ENCODE assay signal across 20 cellular contexts in the genomic region with DNA sequence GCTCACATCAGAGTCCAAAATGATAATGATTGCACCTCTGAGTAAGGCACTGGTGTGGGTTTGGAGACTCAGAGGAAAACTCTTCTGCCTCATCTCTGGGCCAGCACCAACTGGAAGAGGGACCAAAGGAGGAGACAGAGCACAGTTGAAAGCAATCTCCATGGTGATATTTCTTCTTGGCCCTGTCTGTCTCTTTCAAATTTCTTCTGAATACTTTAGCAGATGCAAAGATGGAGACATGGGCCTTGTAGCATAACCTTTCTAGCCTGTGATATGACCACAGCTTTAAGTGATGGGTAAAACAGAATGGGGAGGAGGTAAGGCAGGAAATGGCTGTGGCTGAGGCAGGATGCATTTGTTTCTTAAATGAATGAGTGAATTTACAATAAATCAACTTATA. TPM values are rescaled to one million over a fixed set of nuclear protein-coding genes. Genes with fewer than 3 reads are reported as not detected.
A peak's percentile ranks its signal among the peaks of the same experiment; 100 is the strongest.
DNase-seq lines count a peak whose midpoint lies in the region; ATAC-seq and TF ChIP-seq lines count a peak whose summit lies in the region.
"Had no signal": no experiment of that assay in that cellular context is flagged by ENCODE, and none has a peak within 500 bp of the region (broad histone marks: within the 10 kb centered on the region; RNA-seq: fewer than 3 reads in every experiment).

No MANE protein-coding gene starts in this region.

- no peak overlapping the region for H3K4me3 ChIP-seq in Peyer's patch
- H3K4me3 ChIP-seq: ovary had no signal

- peaks cover 9% of the 10 kb centered on the region for H3K36me3 Mint-ChIP-seq in activated naive CD8-positive, alpha-beta T cell treated with anti-CD3 and anti-CD28 coated beads, Interleukin-2, amount 50 U/mL, for 24 hours (ENCODE audit: low read depth)
- no peaks in the 10 kb centered on the region for H3K36me3 Mint-ChIP-seq in stimulated activated effector memory CD8-positive, alpha-beta T cell treated with anti-CD3 and anti-CD28 coated beads, Interleukin-12 subunit alpha, Interleukin-12 subunit beta, amount 100 ng/mL, for 72 hours

- DNase-seq in activated CD4-positive, CD25-positive, alpha-beta regulatory T cell (lab: John Stamatoyannopoulos, UW) = no peak
- DNase-seq in Peyer's patch (peak in 2 of 3 donors; percentile 50 to 75), NCI-H524 treated with DMSO at 0.1 percent for 48 hours (lab: John Stamatoyannopoulos, UW) (no peak)
- no peak for DNase-seq in activated naive CD8-positive, alpha-beta T cell treated with anti-CD3 and anti-CD28 coated beads, Interleukin-2, amount 50 U/mL, for 24 hours
- peak in 1 of 2 donors; percentile 57 for DNase-seq in stimulated activated effector memory CD8-positive, alpha-beta T cell treated with anti-CD3 and anti-CD28 coated beads, Interleukin-12 subunit alpha, Interleukin-12 subunit beta, amount 100 ng/mL, for 72 hours (ENCODE audit: low spot score in 2 of 2)
- DNase-seq: BE2C; DMS53; effector CD4-positive, alpha-beta T cell; HCEC 1CT; head of caudate nucleus; NCI-H1436; ovary had no signal

- no peak for TF ChIP-seq CTCF in Peyer's patch (IDR thresholded peaks at IDR 0.05)

- no peaks in the 10 kb centered on the region for H3K9me3 ChIP-seq in Peyer's patch
- H3K9me3 ChIP-seq: BE2C, ovary had no signal

- H3K27me3 Mint-ChIP-seq in activated naive CD8-positive, alpha-beta T cell treated with anti-CD3 and anti-CD28 coated beads, Interleukin-2, amount 50 U/mL, for 24 hours = no peaks in the 10 kb centered on the region

- peak overlapping the region; percentile 79 for H3K27ac Mint-ChIP-seq in activated naive CD8-positive, alpha-beta T cell treated with anti-CD3 and anti-CD28 coated beads, Interleukin-2, amount 50 U/mL, for 24 hours
- H3K27ac Mint-ChIP-seq in stimulated activated effector memory CD8-positive, alpha-beta T cell treated with anti-CD3 and anti-CD28 coated beads, Interleukin-12 subunit alpha, Interleukin-12 subunit beta, amount 100 ng/mL, for 72 hours = peak overlapping the region; percentile 82

- ATAC-seq in activated CD4-positive, CD25-positive, alpha-beta regulatory T cell treated with anti-CD3 and anti-CD28 coated beads, Interleukin-2, amount 50 U/mL, for 24 hours = peak; percentile 43 to 58
- peak; percentile 60 for ATAC-seq in activated naive CD8-positive, alpha-beta T cell treated with anti-CD3 and anti-CD28 coated beads, Interleukin-2, amount 50 U/mL, for 24 hours
- peak; percentile 86 for ATAC-seq in stimulated activated effector memory CD8-positive, alpha-beta T cell treated with anti-CD3 and anti-CD28 coated beads, Interleukin-12 subunit alpha, Interleukin-12 subunit beta, amount 100 ng/mL, for 72 hours
- no peak for ATAC-seq in GM21447 (IDR thresholded peaks at IDR 0.05; ENCODE audit: unreplicated experiment)
- ATAC-seq in HG03354 (IDR thresholded peaks at IDR 0.05; ENCODE audit: poor library complexity, severe bottlenecking, unreplicated experiment) = no peak
- ATAC-seq: sciatic nerve had no signal

- H3K9me3 Mint-ChIP-seq in activated naive CD8-positive, alpha-beta T cell treated with anti-CD3 and anti-CD28 coated beads, Interleukin-2, amount 50 U/mL, for 24 hours = peaks cover 16% of the 10 kb centered on the region
- peaks cover 5% of the 10 kb centered on the region for H3K9me3 Mint-ChIP-seq in stimulated activated effector memory CD8-positive, alpha-beta T cell treated with anti-CD3 and anti-CD28 coated beads, Interleukin-12 subunit alpha, Interleukin-12 subunit beta, amount 100 ng/mL, for 72 hours

- H3K27me3 ChIP-seq in Peyer's patch = no peaks in the 10 kb centered on the region
- H3K27me3 ChIP-seq: BE2C, ovary had no signal

- H3K36me3 ChIP-seq in Peyer's patch = no peaks in the 10 kb centered on the region
- H3K36me3 ChIP-seq: BE2C, ovary had no signal

- peaks cover 0 to 7% (median 3%) of the 10 kb centered on the region in 4 donors for H3K4me1 ChIP-seq in Peyer's patch
- H3K4me1 ChIP-seq: BE2C had no signal

- H3K27ac ChIP-seq in Peyer's patch = peak overlapping the region; percentile 32 to 62 (median 40)
- H3K27ac ChIP-seq: 22Rv1, ovary had no signal

- H3K4me1 Mint-ChIP-seq in activated naive CD8-positive, alpha-beta T cell treated with anti-CD3 and anti-CD28 coated beads, Interleukin-2, amount 50 U/mL, for 24 hours = peaks cover 75% of the 10 kb centered on the region
- H3K4me1 Mint-ChIP-seq in stimulated activated effector memory CD8-positive, alpha-beta T cell treated with anti-CD3 and anti-CD28 coated beads, Interleukin-12 subunit alpha, Interleukin-12 subunit beta, amount 100 ng/mL, for 72 hours = peaks cover 49% of the 10 kb centered on the region

- peak overlapping the region; percentile 26 for H3K4me3 Mint-ChIP-seq in activated naive CD8-positive, alpha-beta T cell treated with anti-CD3 and anti-CD28 coated beads, Interleukin-2, amount 50 U/mL, for 24 hours
- H3K4me3 Mint-ChIP-seq in stimulated activated effector memory CD8-positive, alpha-beta T cell treated with anti-CD3 and anti-CD28 coated beads, Interleukin-12 subunit alpha, Interleukin-12 subunit beta, amount 100 ng/mL, for 72 hours = peak overlapping the region; percentile 26

- TF ChIP-seq POLR2A in Peyer's patch (IDR thresholded peaks at IDR 0.05) = no peak

RNA-seq across cellular contexts. Expression of a gene that starts 12.2 kb away (rescaled TPM):
- 10 to 100 TPM in 1 of 4 donors, 1 to 10 TPM in 3; 4.8 to 16.5 (median 8.5) TPM for total RNA-seq in Peyer's patch
- total RNA-seq: bronchial epithelial cell, HT1080, M059J had no signal

RNA-seq across cellular contexts. Expression of a gene that starts 52.1 kb away (rescaled TPM):
- 10 to 100 TPM in 1 of 4 donors, 1 to 10 TPM in 2, under 1 TPM in 1; 0.88 to 19.8 (median 5.2) TPM for total RNA-seq in Peyer's patch
- total RNA-seq: HT1080, M059J had no signal

Comparison
In these comparisons a context has a peak if more than half of its experiments do, and no peak if none do; other contexts are left out.
1. ATAC-seq: peak in activated CD4-positive, CD25-positive, alpha-beta regulatory T cell treated with anti-CD3 and anti-CD28 coated beads, Interleukin-2, amount 50 U/mL, for 24 hours (2 of 2), activated naive CD8-positive, alpha-beta T cell treated with anti-CD3 and anti-CD28 coated beads, Interleukin-2, amount 50 U/mL, for 24 hours (single experiment) and stimulated activated effector memory CD8-positive, alpha-beta T cell treated with anti-CD3 and anti-CD28 coated beads, Interleukin-12 subunit alpha, Interleukin-12 subunit beta, amount 100 ng/mL, for 72 hours (single experiment); none in GM21447 (single experiment) and HG03354 (single experiment).
2. DNase-seq: peak in Peyer's patch (2 of 3); none in activated CD4-positive, CD25-positive, alpha-beta regulatory T cell (0 of 4), activated naive CD8-positive, alpha-beta T cell treated with anti-CD3 and anti-CD28 coated beads, Interleukin-2, amount 50 U/mL, for 24 hours (single experiment) and NCI-H524 treated with DMSO at 0.1 percent for 48 hours (single experiment).